In genomic region chr1:65480684-65481405, GRCh38 we compare ENCODE assay signal across 1 cellular context.
TF ChIP-seq lines count a peak whose summit lies in the region.

No MANE protein-coding gene starts in this region.

TF ChIP-seq in K562, 482 proteins besides CTCF, POLR2A, EP300 and RAD21 (continued from another document and continues in another):
- TF ChIP-seq ELK1 (CRISPR knock-in tag; IDR thresholded peaks at IDR 0.05) (no peak), RBFOX2 (IDR thresholded peaks at IDR 0.05; ENCODE audit: low read depth, low read length) (peak; percentile 57), ZNF436 (CRISPR knock-in tag; IDR thresholded peaks at IDR 0.05) (0 out of 2 replicates have a peak, but pooled peaks have one; percentile 9), GTF3C2 (IDR thresholded peaks at IDR 0.05; ENCODE audit: borderline replicate concordance, extremely low read depth, insufficient read length) (no peak), CBFB (CRISPR knock-in tag; IDR thresholded peaks at IDR 0.05) (no peak), ELF4 (CRISPR knock-in tag; IDR thresholded peaks at IDR 0.05) (no peak), TSC22D4 (tag; IDR thresholded peaks at IDR 0.05) (no peak), XRCC5 (IDR thresholded peaks at IDR 0.05; ENCODE audit: low read depth, low read length) (no peak), FOXA1 (IDR thresholded peaks at IDR 0.05; ENCODE audit: borderline replicate concordance) (no peak), SAFB (IDR thresholded peaks at IDR 0.05; ENCODE audit: borderline replicate concordance, low read depth, low read length) (no peak), SIX5 (IDR thresholded peaks at IDR 0.05; ENCODE audit: borderline replicate concordance in 1 of 2, insufficient read depth in 1 of 2, low read depth in 1 of 2, low read length in 2 of 2) (no peak), USF2 (CRISPR knock-in tag; IDR thresholded peaks at IDR 0.05) (peak; percentile 92), PML (IDR thresholded peaks at IDR 0.05; ENCODE audit: low read length) (peak; percentile 74; the same call in 1 of the 2 replicates), DMBX1 (CRISPR knock-in tag; IDR thresholded peaks at IDR 0.05; ENCODE audit: borderline replicate concordance) (peak; percentile 66; the same call in 1 of the 2 replicates), ZNF143 (CRISPR knock-in tag; IDR thresholded peaks at IDR 0.05) (no peak), ARID2 (IDR thresholded peaks at IDR 0.05) (no peak), PTBP1 (IDR thresholded peaks at IDR 0.05; ENCODE audit: low read depth, low read length) (no peak), BACH1 (tag; IDR thresholded peaks at IDR 0.05) (no peak), ZNF232 (CRISPR knock-in tag; IDR thresholded peaks at IDR 0.05) (no peak), FOXP1 (CRISPR knock-in tag; IDR thresholded peaks at IDR 0.05) (no peak), CBFA2T2 (conservative IDR thresholded peaks at IDR 0.05) (peak; percentile 92), ZNF224 (CRISPR knock-in tag; IDR thresholded peaks at IDR 0.05) (0 out of 2 replicates have a peak, but pooled peaks have one; percentile 27), E4F1 (CRISPR knock-in tag; IDR thresholded peaks at IDR 0.05; ENCODE audit: borderline replicate concordance) (no peak), FOXO4 (CRISPR knock-in tag; IDR thresholded peaks at IDR 0.05) (no peak), ZNF75A (CRISPR knock-in tag; IDR thresholded peaks at IDR 0.05) (no peak), ZNF354B (CRISPR knock-in tag; IDR thresholded peaks at IDR 0.05) (no peak), KDM2B (CRISPR knock-in tag; IDR thresholded peaks at IDR 0.05) (no peak), FOXK1 (CRISPR knock-in tag; IDR thresholded peaks at IDR 0.05; ENCODE audit: borderline replicate concordance) (no peak), YY1 (IDR thresholded peaks at IDR 0.05; ENCODE audit: borderline replicate concordance in 1 of 3, control insufficient read depth in 1 of 3, extremely low read depth in 1 of 3, insufficient read depth in 3 of 3, insufficient read length in 1 of 3, insufficient replicate concordance in 2 of 3, low read depth in 1 of 3, low read length in 2 of 3) (peak in 1 of 3 experiments; percentile 37), PKNOX1 (IDR thresholded peaks at IDR 0.05) (peak; percentile 94), ZSCAN29 (IDR thresholded peaks at IDR 0.05) (no peak), ZNF133 (CRISPR knock-in tag; IDR thresholded peaks at IDR 0.05) (no peak), ZNF764 (CRISPR knock-in tag; IDR thresholded peaks at IDR 0.05; ENCODE audit: low read depth) (no peak), ARID3A (IDR thresholded peaks at IDR 0.05; ENCODE audit: borderline replicate concordance, low read depth, low read length) (peak; percentile 93), SMAD1 (IDR thresholded peaks at IDR 0.05; ENCODE audit: low read depth, low read length, partially characterized antibody) (no peak), ZNF717 (CRISPR knock-in tag; IDR thresholded peaks at IDR 0.05) (no peak), COPS2 (conservative IDR thresholded peaks at IDR 0.05) (no peak), ZNF445 (CRISPR knock-in tag; IDR thresholded peaks at IDR 0.05; ENCODE audit: low read depth) (no peak), ARID1B (IDR thresholded peaks at IDR 0.05) (peak; percentile 96), CREB3 (tag; conservative IDR thresholded peaks at IDR 0.05; ENCODE audit: low read depth) (no peak), C11orf30 (IDR thresholded peaks at IDR 0.05; ENCODE audit: low read depth) (peak; percentile 54), SREBF2 (CRISPR knock-in tag; IDR thresholded peaks at IDR 0.05) (no peak), CREM (IDR thresholded peaks at IDR 0.05; ENCODE audit: low read depth) (no peak), VEZF1 (CRISPR knock-in tag; IDR thresholded peaks at IDR 0.05) (no peak), CEBPG (CRISPR knock-in tag; IDR thresholded peaks at IDR 0.05) (no peak), CEBPG (tag; conservative IDR thresholded peaks at IDR 0.05 in 1 of 2, IDR thresholded peaks at IDR 0.05 in 1 of 2) (no peak), ZNF592 (IDR thresholded peaks at IDR 0.05) (peak; percentile 92), ZNF24 (IDR thresholded peaks at IDR 0.05) (no peak; the same call in 1 of the 2 replicates), SRF (CRISPR knock-in tag; IDR thresholded peaks at IDR 0.05) (peak in 1 of 2 experiments; percentile 61; a peak in 1 of 4 replicates), HNRNPL (IDR thresholded peaks at IDR 0.05; ENCODE audit: low read depth, low read length) (no peak), ZNF707 (CRISPR knock-in tag; conservative IDR thresholded peaks at IDR 0.05) (no peak), GATAD2A (IDR thresholded peaks at IDR 0.05) (no peak)
